Comparison of ENCODE assay signal across 1 cellular context in the genomic region with DNA sequence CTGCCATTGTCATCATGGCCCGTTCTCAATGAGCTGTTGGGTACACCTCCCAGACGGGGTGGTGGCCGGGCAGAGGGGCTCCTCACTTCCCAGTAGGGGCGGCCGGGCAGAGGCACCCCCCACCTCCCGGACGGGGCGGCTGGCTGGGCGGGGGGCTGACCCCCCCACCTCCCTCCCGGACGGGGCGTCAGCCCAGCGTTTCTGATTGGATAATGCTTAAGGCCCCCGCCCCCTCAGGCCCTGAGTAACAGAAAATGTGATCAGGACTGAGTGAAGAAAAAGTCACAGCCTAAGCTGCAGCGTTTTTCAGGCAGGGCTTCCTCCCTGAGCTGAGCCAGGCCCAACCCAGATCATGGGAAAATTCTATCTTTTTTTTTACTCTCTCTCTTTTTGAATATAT. TPM values are rescaled to one million over a fixed set of nuclear protein-coding genes. Genes with fewer than 3 reads are reported as not detected.
"Had no signal": no experiment of that assay in that cellular context is flagged by ENCODE, and none has a peak within 500 bp of the region (broad histone marks: within the 10 kb centered on the region; RNA-seq: fewer than 3 reads in every experiment).

No MANE protein-coding gene starts in this region.

RNA-seq across cellular contexts. Expression of gene ZNF486, which starts 14.5 kb away (rescaled TPM):
- total RNA-seq: NCI-H460 had no signal
